Comparison of ENCODE assay signal across 19 cellular contexts in the genomic region with DNA sequence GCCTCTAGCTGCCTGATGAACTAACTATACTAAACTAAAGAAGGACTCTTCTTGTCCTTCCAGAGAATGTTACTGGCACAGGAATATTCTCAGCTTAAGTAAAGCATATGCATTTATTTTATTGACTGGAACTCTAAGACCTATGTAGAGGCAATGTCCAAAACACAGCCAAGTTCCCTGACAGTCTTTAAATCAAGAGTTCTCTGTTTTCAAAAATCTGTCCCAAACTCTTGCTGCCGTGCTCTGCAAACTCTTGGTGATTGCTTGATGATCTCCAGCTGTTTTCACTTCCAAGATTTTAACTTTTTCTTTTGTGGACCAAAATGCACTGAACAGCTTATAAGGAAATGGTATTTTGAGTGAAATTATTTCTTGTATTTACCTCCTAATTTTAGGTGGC.
"Had no signal": no experiment of that assay in that cellular context is flagged by ENCODE, and none has a peak within 500 bp of the region (broad histone marks: within the 10 kb centered on the region; RNA-seq: fewer than 3 reads in every experiment).

No MANE protein-coding gene starts in this region.

- DNase-seq: dermis blood vessel endothelial cell; dorsolateral prefrontal cortex; effector CD4-positive, alpha-beta T cell; effector memory CD4-positive, alpha-beta T cell; foreskin keratinocyte; heart left ventricle; hypothalamus; immature natural killer cell; islet precursor cell; kidney; kidney glomerular epithelial cell; left colon; left lung; left ventricle myocardium superior; lower lobe of right lung; mesenchymal stem cell; mucosa of descending colon; naive B cell had no signal

- ATAC-seq: foreskin keratinocyte, gastroesophageal sphincter, heart left ventricle, left colon, left lung, left ventricle myocardium superior, lower lobe of right lung, mucosa of descending colon had no signal
